6 cellular contexts compared by ENCODE assay signal in genomic region chr17:17007891-17008290, GRCh38. TPM values are rescaled to one million over a fixed set of nuclear protein-coding genes. Genes with fewer than 3 reads are reported as not detected.
"Had no signal": no experiment of that assay in that cellular context is flagged by ENCODE, and none has a peak within 500 bp of the region (broad histone marks: within the 10 kb centered on the region; RNA-seq: fewer than 3 reads in every experiment).

No MANE protein-coding gene starts in this region.

RNA-seq across cellular contexts. Expression of gene TNFRSF13B, which starts 36.0 kb away (rescaled TPM):
- total RNA-seq: activated CD4-positive, alpha-beta T cell treated with anti-CD3 and anti-CD28 coated beads, Interleukin-2, amount 10 ng/mL, durations not matched to agents 24 days and 14 days; activated CD8-positive, alpha-beta memory T cell treated with anti-CD3 and anti-CD28 coated beads, Interleukin-2, amount 10 ng/mL, durations not matched to agents 7 days and 5 days; activated T-helper 1 cell treated with anti-CD3 and anti-CD28 coated beads, Interleukin-12 subunit alpha, Interleukin-12 subunit beta, Interleukin-2, Interleukin-4 antibody, amounts not matched to agents 30 ng/mL and 10 ng/mL and 1 ng/mL, durations not matched to agents 14 hours and 24 hours and 36 hours; aorta; body of pancreas; MCF 10A had no signal
